In genomic region chr19:1254530-1255185, GRCh38 we compare ENCODE assay signal across 1 cellular context.
TF ChIP-seq lines count a peak whose summit lies in the region.

No MANE protein-coding gene starts in this region.

TF ChIP-seq in IMR-90, 13 proteins besides CTCF, POLR2A, EP300 and RAD21 (continued from another document):
- TF ChIP-seq USF2 (IDR thresholded peaks at IDR 0.05; ENCODE audit: low read depth, low read length) = no peak
- TF ChIP-seq RCOR1 (IDR thresholded peaks at IDR 0.05; ENCODE audit: insufficient replicate concordance, low read length) = no peak
- no peak for TF ChIP-seq CHD1 (IDR thresholded peaks at IDR 0.05; ENCODE audit: low read depth, low read length)
- no peak for TF ChIP-seq MXI1 (IDR thresholded peaks at IDR 0.05; ENCODE audit: borderline replicate concordance, low read depth, low read length)
- TF ChIP-seq RFX5 (IDR thresholded peaks at IDR 0.05; ENCODE audit: low read depth, low read length) = no peak
